ENCODE assay signal across 9 cellular contexts in genomic region chr2:233426619-233427342, GRCh38.
DNase-seq lines count a peak whose midpoint lies in the region; ATAC-seq and TF ChIP-seq lines count a peak whose summit lies in the region.
"Had no signal": no experiment of that assay in that cellular context is flagged by ENCODE, and none has a peak within 500 bp of the region (broad histone marks: within the 10 kb centered on the region; RNA-seq: fewer than 3 reads in every experiment).

No MANE protein-coding gene starts in this region.

- no peaks in the 10 kb centered on the region for H3K9me3 Mint-ChIP-seq in GM23338

- H4K20me1 ChIP-seq in GM23338 (replicated peaks; ENCODE audit: insufficient read depth) = no peaks in the 10 kb centered on the region; the same call in 1 of the 2 replicates

- no peak overlapping the region for H3K27ac ChIP-seq in GM23338 (ENCODE audit: low read depth)
- H3K27ac ChIP-seq: uterus had no signal

- H3K27ac Mint-ChIP-seq in GM23338 = peak overlapping the region; percentile 85

- no peak overlapping the region for H3K4me3 ChIP-seq in GM23338
- H3K4me3 ChIP-seq: uterus had no signal

- peak; percentile 32 for DNase-seq in GM23338 (ENCODE audit: low spot score)
- peak; percentile 72 for DNase-seq in T1000 (lab: John Stamatoyannopoulos, UW)
- DNase-seq in dermis blood vessel endothelial cell = peak; percentile 56
- peak; percentile 65 to 70 for DNase-seq in stimulated activated CD4-positive, alpha-beta T cell treated with anti-CD3 and anti-CD28 coated beads, Interleukin-15, amount 100 ng/mL, for 48 hours (ENCODE audit: low read depth in 2 of 2)
- no peak for DNase-seq in GM03348 (ENCODE audit: low spot score)
- DNase-seq in iPS-NIHi7 (ENCODE audit: extremely low spot score) = no peak
- DNase-seq: uterus had no signal

- TF ChIP-seq CTCF in GM23338 (conservative IDR thresholded peaks at IDR 0.05; ENCODE audit: low read depth in 2 of 2) = no peak

- H3F3A ChIP-seq in GM23338 (replicated peaks; ENCODE audit: low read depth) = no peaks in the 10 kb centered on the region

- H3K9me2 ChIP-seq in GM23338 (ENCODE audit: insufficient read depth) = no peaks in the 10 kb centered on the region

- ATAC-seq in GM23338 (no peak), HG03175 (IDR thresholded peaks at IDR 0.05; ENCODE audit: unreplicated experiment) (no peak), GM18502 (IDR thresholded peaks at IDR 0.05; ENCODE audit: poor library complexity, unreplicated experiment) (no peak)

- 0 out of 2 replicates have a peak, but pooled peaks cover under 1% of the 10 kb centered on the region for H3K4me1 ChIP-seq in GM23338 (ENCODE audit: insufficient read depth)
- H3K4me1 ChIP-seq: uterus had no signal

- H3K27me3 Mint-ChIP-seq in GM23338 (ENCODE audit: insufficient read depth, low read depth, poor library complexity) = peaks cover 1% of the 10 kb centered on the region

- H3K36me3 Mint-ChIP-seq in GM23338 (ENCODE audit: low read depth) = peaks cover 7% of the 10 kb centered on the region; the same call in 1 of the 3 replicates

- no peaks in the 10 kb centered on the region for H3K27me3 ChIP-seq in GM23338 (ENCODE audit: insufficient read depth)
- H3K27me3 ChIP-seq: uterus had no signal

- no peaks in the 10 kb centered on the region for H3K36me3 ChIP-seq in GM23338 (ENCODE audit: insufficient read depth)
- H3K36me3 ChIP-seq: uterus had no signal

- no peak overlapping the region for H2AFZ ChIP-seq in GM23338

- no peak overlapping the region for H3K4me3 Mint-ChIP-seq in GM23338

- no peak overlapping the region for H3K4me2 ChIP-seq in GM23338

- H3K4me1 Mint-ChIP-seq in GM23338 = peaks cover 9% of the 10 kb centered on the region

- peaks cover 20% of the 10 kb centered on the region for H3K79me2 ChIP-seq in GM23338 (replicated peaks; ENCODE audit: insufficient read depth)

TF ChIP-seq in GM23338, 12 proteins besides CTCF, POLR2A, EP300 and RAD21:
- TF ChIP-seq ZNF114 (CRISPR knock-in tag; IDR thresholded peaks at IDR 0.05) (no peak), JUNB (IDR thresholded peaks at IDR 0.05; ENCODE audit: unreplicated experiment) (no peak), STAT1 (IDR thresholded peaks at IDR 0.05; ENCODE audit: unreplicated experiment) (no peak), POLR2AphosphoS5 (IDR thresholded peaks at IDR 0.05; ENCODE audit: low read depth) (no peak)

Comparison
In these comparisons a context has a peak if more than half of its experiments do, and no peak if none do; other contexts are left out.
1. DNase-seq: peak in GM23338 (single experiment), T1000 (single experiment), dermis blood vessel endothelial cell (single experiment) and stimulated activated CD4-positive, alpha-beta T cell treated with anti-CD3 and anti-CD28 coated beads, Interleukin-15, amount 100 ng/mL, for 48 hours (2 of 2); none in GM03348 (single experiment) and iPS-NIHi7 (single experiment).